ENCODE assay signal across 10 cellular contexts in the genomic region with DNA sequence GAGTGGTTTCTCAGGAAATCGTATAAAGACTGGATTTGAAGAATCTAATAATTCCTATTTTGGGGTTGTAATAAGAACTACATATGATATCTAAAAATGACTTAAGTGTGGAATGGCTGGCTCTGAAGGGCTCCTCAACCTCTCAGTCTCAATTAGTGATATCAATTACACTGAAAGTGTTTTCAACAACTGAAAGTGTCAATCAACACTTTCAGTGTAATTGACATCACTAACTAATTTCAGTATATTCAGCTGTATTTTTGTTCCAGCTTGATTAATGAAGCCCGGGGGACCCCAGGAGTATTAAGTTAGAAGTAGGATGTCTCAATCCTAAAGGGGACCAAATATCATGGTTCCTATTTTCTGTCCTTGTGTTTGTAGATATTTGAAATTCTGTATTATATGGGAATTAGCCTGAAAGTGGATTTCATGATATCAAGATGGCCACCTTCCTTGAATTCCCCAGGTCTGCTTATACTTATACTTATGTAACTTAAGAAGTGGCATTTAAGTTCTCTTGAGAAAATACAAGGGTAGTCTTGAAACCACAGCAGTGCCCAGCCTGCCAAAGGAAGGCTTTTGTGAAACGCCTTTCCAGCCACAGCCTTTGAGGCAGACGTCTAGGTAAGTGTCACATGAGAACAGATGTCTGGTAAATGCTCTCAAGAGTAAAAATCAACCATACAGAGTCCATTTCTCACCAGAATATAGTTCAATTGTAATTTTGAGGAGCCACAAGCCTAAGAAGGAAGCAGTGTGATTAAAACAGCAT. TPM values are rescaled to one million over a fixed set of nuclear protein-coding genes. Genes with fewer than 3 reads are reported as not detected.
DNase-seq lines count a peak whose midpoint lies in the region; ATAC-seq and TF ChIP-seq lines count a peak whose summit lies in the region.
"Had no signal": no experiment of that assay in that cellular context is flagged by ENCODE, and none has a peak within 500 bp of the region (broad histone marks: within the 10 kb centered on the region; RNA-seq: fewer than 3 reads in every experiment).

No MANE protein-coding gene starts in this region.

- H3K36me3 Mint-ChIP-seq in HFFc6 (ENCODE audit: low read depth): peaks cover 27% of the 10 kb centered on the region

- POLR2A ChIA-PET in Panc1 (lab: Charles Lee): no interaction called here
- POLR2A ChIA-PET in RWPE1 (lab: Yijun Ruan, JAX; ENCODE audit: low non-redundant PET): no interaction called here

- DNase-seq in DMS79 (lab: John Stamatoyannopoulos, UW) (peak; percentile 87), HFFc6 (no peak), Panc1 (ENCODE audit: low read depth, low spot score) (no peak), superior temporal gyrus (ENCODE audit: extremely low spot score) (no peak), midbrain (lab: John Stamatoyannopoulos, UW) (no peak), dorsolateral prefrontal cortex (no peak), RWPE1 (ENCODE audit: low spot score) (no peak)
- DNase-seq: NCI-H526 treated with DMSO at 0.1 percent for 48 hours had no signal

- H3K9me3 ChIP-seq in Panc1 (ENCODE audit: control insufficient read depth, insufficient read depth, low read depth, low read length) (no peaks in the 10 kb centered on the region), iPS-20b (ENCODE audit: insufficient read depth, low read depth, low read length) (no peaks in the 10 kb centered on the region)
- H3K9me3 ChIP-seq: BLaER1 treated with 17β-estradiol and CSF1 and Interleukin-3, amounts not matched to agents 10 nM and 100 nM had no signal

- in situ Hi-C loops in Panc1 (cut with HindIII; ENCODE audit: low pct_unique_long_range_greater_than_20kb, low sequenced_read_pairs): loop anchor here (25.0 kb wide), 1 partner anchor 1065 kb away; no protein-coding TSS in a partner anchor

- H3K27ac ChIP-seq in Panc1 (ENCODE audit: low read length) (peak overlapping the region; percentile 70), iPS-20b (ENCODE audit: low read length) (no peak overlapping the region), dorsolateral prefrontal cortex (no peak overlapping the region), RWPE1 (no peak overlapping the region)
- H3K27ac ChIP-seq: BLaER1 treated with 17β-estradiol and CSF1 and Interleukin-3, amounts not matched to agents 10 nM and 100 nM had no signal

- H3K27me3 Mint-ChIP-seq in HFFc6 (ENCODE audit: insufficient read depth): no peaks in the 10 kb centered on the region; the same call in 1 of the 2 replicates

- H3K4me1 Mint-ChIP-seq in HFFc6 (ENCODE audit: low read depth): peaks cover 79% of the 10 kb centered on the region

- no peaks in the 10 kb centered on the region for H3K9me3 Mint-ChIP-seq in HFFc6

- no peak for ATAC-seq in Panc1

- H3K4me1 ChIP-seq in Panc1 (ENCODE audit: control insufficient read depth, insufficient read depth, low read length): peaks cover 69% of the 10 kb centered on the region
- peaks cover 40% of the 10 kb centered on the region for H3K4me1 ChIP-seq in iPS-20b (ENCODE audit: insufficient read depth, low read length)

- no peak for TF ChIP-seq CTCF in HFFc6 (IDR thresholded peaks at IDR 0.05)
- no peak for TF ChIP-seq CTCF in Panc1 (IDR thresholded peaks at IDR 0.05)
- no peak for TF ChIP-seq CTCF in dorsolateral prefrontal cortex (IDR thresholded peaks at IDR 0.05 in 54 of 56, conservative IDR thresholded peaks at IDR 0.05 in 2 of 56; ENCODE audit: low read depth in 1 of 56, partially characterized antibody in 56 of 56)
- TF ChIP-seq CTCF in RWPE1 (conservative IDR thresholded peaks at IDR 0.05; ENCODE audit: low read depth): no peak

- H3K27ac Mint-ChIP-seq in HFFc6: peak overlapping the region; percentile 43; the same call in 1 of the 2 replicates

- no TSS peak for BruUV-seq in Panc1 (replicated peaks; lab: Mats Ljungman, UMichigan)

- H3K27me3 ChIP-seq in Panc1 (ENCODE audit: control insufficient read depth, insufficient read depth, low read length) (no peaks in the 10 kb centered on the region), iPS-20b (ENCODE audit: insufficient read depth, low read length) (no peaks in the 10 kb centered on the region), dorsolateral prefrontal cortex (peaks cover 0 to 41% (median 0%) of the 10 kb centered on the region in 45 donors)

- CTCF ChIA-PET in Panc1 (lab: Charles Lee): no interaction called here
- CTCF ChIA-PET in RWPE1 (lab: Yijun Ruan, JAX): interaction anchor here (0.6 to 0.7 kb wide), 3 partner anchors 36 to 72 kb away, joined by 4 to 5 read pairs (median 5); no protein-coding TSS in a partner anchor

- H3K9ac ChIP-seq in iPS-20b (ENCODE audit: low read depth, low read length): peak overlapping the region; percentile 1; the same call in 1 of the 2 replicates
- H3K9ac ChIP-seq: BLaER1 treated with 17β-estradiol and CSF1 and Interleukin-3, amounts not matched to agents 10 nM and 100 nM had no signal

- H3K4me3 Mint-ChIP-seq in HFFc6: peak overlapping the region; percentile 25

- H3K4me3 ChIP-seq in Panc1 (ENCODE audit: low read depth in 2 of 2, low read length in 2 of 2): no peak overlapping the region
- no peak overlapping the region for H3K4me3 ChIP-seq in iPS-20b (ENCODE audit: low read length)
- peak overlapping the region in 29 of 59 donors; percentile 0 to 80 (median 67) for H3K4me3 ChIP-seq in dorsolateral prefrontal cortex
- H3K4me3 ChIP-seq: BLaER1 treated with 17β-estradiol and CSF1 and Interleukin-3, amounts not matched to agents 10 nM and 100 nM had no signal

- intact Hi-C loops in Panc1 (cut with micrococcal nuclease; ENCODE audit: unreplicated experiment): loop anchor here (10.0 kb wide), 1 partner anchor 53 kb away; no protein-coding TSS in a partner anchor
- intact Hi-C loops in dorsolateral prefrontal cortex (cut with DNase I): no loop called here

- H3K36me3 ChIP-seq in Panc1 (ENCODE audit: control insufficient read depth, insufficient read depth, low read length) (peaks cover 7% of the 10 kb centered on the region; the same call in 1 of the 2 replicates), iPS-20b (ENCODE audit: insufficient read depth, low read depth, low read length) (0 out of 2 replicates have a peak, but pooled peaks cover 15% of the 10 kb centered on the region)

RNA-seq across cellular contexts. Expression of a gene that starts 4.6 kb away (rescaled TPM):
- total RNA-seq in HFFc6 (2021; fragmentation: NEBNext Ultra II Directional; extraction: Animal tissue kit (Norgen Biotek cat#: 25700)): 100 to 1,000 TPM; 101 to 158 (median 151) TPM
- total RNA-seq in Panc1 (2021; ENCODE audit: unreplicated experiment): 217 TPM
- 126 TPM for polyA plus RNA-seq in Panc1 (2012; ENCODE audit: insufficient read length)
- 100 to 1,000 TPM; 118 to 514 (median 366) TPM for total RNA-seq in dorsolateral prefrontal cortex
